Comparison of ENCODE assay signal across 6 cellular contexts in the genomic region with DNA sequence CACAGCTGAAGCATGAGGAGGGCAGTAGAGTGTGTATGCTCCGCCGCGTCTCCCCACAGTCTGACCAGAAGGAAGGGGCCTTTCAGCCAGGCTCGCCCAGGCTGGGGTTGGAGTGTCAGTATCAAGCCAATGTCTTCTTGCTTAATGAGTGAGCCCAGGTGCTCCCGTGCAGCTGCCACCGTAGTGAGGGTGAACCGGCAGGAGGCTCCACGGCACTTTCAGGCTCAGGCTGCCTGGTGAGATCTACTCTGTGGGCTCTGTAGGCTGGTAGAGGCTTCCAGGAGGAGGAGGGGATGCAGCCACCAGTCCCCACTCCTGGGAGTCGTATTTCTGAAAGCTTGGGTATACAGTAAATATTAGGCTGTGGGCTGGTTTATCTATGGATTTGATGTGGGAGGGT. TPM values are rescaled to one million over a fixed set of nuclear protein-coding genes. Genes with fewer than 3 reads are reported as not detected.
"Had no signal": no experiment of that assay in that cellular context is flagged by ENCODE, and none has a peak within 500 bp of the region (broad histone marks: within the 10 kb centered on the region; RNA-seq: fewer than 3 reads in every experiment).

No MANE protein-coding gene starts in this region.

RNA-seq across cellular contexts. Expression of a gene that starts 8.2 kb away (rescaled TPM):
- total RNA-seq: GM23248, H1, H4, H7, H9, HFFc6 had no signal
- polyA plus RNA-seq: GM23248, H1 had no signal
